In genomic region chrX:16671005-16671404, GRCh38 we compare ENCODE assay signal across 8 cellular contexts. TPM values are rescaled to one million over a fixed set of nuclear protein-coding genes. Genes with fewer than 3 reads are reported as not detected.
DNase-seq lines count a peak whose midpoint lies in the region; ATAC-seq, FAIRE-seq and TF ChIP-seq lines count a peak whose summit lies in the region.

No MANE protein-coding gene starts in this region.

- no peak overlapping the region for H2BK120ac ChIP-seq in trophoblast cell (ENCODE audit: insufficient read depth, low read length, poor library complexity)

- H2BK12ac ChIP-seq in trophoblast cell (ENCODE audit: low read length) = no peak overlapping the region

- H3K23ac ChIP-seq in trophoblast cell (ENCODE audit: low read length) = no peak overlapping the region

- no peak overlapping the region for H3K18ac ChIP-seq in trophoblast cell (ENCODE audit: low read length)

- ATAC-seq in HG02884 (IDR thresholded peaks at IDR 0.05; ENCODE audit: unreplicated experiment) = no peak

- no peak overlapping the region for H2AFZ ChIP-seq in trophoblast cell (ENCODE audit: insufficient read depth, low read length, poor library complexity)

- H3K27ac ChIP-seq in trophoblast cell (ENCODE audit: low read depth, low read length) = no peak overlapping the region

- H3K4ac ChIP-seq in trophoblast cell (ENCODE audit: low read depth, low read length) = no peak overlapping the region

- H3K9me3 ChIP-seq in trophoblast cell (ENCODE audit: insufficient read depth, low read depth, low read length) = no peaks in the 10 kb centered on the region

- H4K8ac ChIP-seq in trophoblast cell (ENCODE audit: low read depth, low read length) = no peak overlapping the region

- peak; percentile 32 for TF ChIP-seq CTCF in D721Med (IDR thresholded peaks at IDR 0.05; ENCODE audit: insufficient read depth, missing control alignments)

- no peaks in the 10 kb centered on the region for H3K79me2 ChIP-seq in trophoblast cell (ENCODE audit: control insufficient read depth, insufficient read depth, low read length, poor library complexity)

- H3K36me3 ChIP-seq in trophoblast cell (ENCODE audit: control insufficient read depth in 1 of 2, insufficient read depth in 2 of 2, low read length in 2 of 2) = peaks cover 12 to 13% of the 10 kb centered on the region in 2 experiments

- FAIRE-seq in D721Med (lab: Jason Lieb, UNC) = no peak

- H3K4me2 ChIP-seq in trophoblast cell (ENCODE audit: low read length) = no peak overlapping the region

- H3K4me1 ChIP-seq in trophoblast cell (ENCODE audit: control insufficient read depth in 1 of 2, insufficient read depth in 2 of 2, low read length in 2 of 2) = no peaks in the 10 kb centered on the region

- H3K9ac ChIP-seq in trophoblast cell (ENCODE audit: low read length) = no peak overlapping the region

- H3K27me3 ChIP-seq in trophoblast cell (ENCODE audit: insufficient read depth, low read length) = no peaks in the 10 kb centered on the region

- no peak overlapping the region for H3K14ac ChIP-seq in trophoblast cell (ENCODE audit: low read length)

- no peaks in the 10 kb centered on the region for H3K79me1 ChIP-seq in trophoblast cell (ENCODE audit: low read length)

- no peak overlapping the region for H4K91ac ChIP-seq in trophoblast cell (ENCODE audit: low read depth, low read length)

- H4K12ac ChIP-seq in trophoblast cell (ENCODE audit: low read depth, low read length) = no peak overlapping the region

- no peak overlapping the region for H2AK5ac ChIP-seq in trophoblast cell (ENCODE audit: low read length)

- no peak overlapping the region for H2BK5ac ChIP-seq in trophoblast cell (ENCODE audit: low read depth, low read length, poor library complexity)

- H3K4me3 ChIP-seq in trophoblast cell (ENCODE audit: low read depth, low read length) = no peak overlapping the region

- DNase-seq in D721Med (ENCODE audit: insufficient read length, low spot score) (peak; percentile 11), HCEC 1CT (peak; percentile 31), SK-N-DZ (ENCODE audit: low spot score) (peak; percentile 12), epidermal melanocyte (ENCODE audit: insufficient read length, low spot score) (peak; percentile 62), trophoblast cell (peak; percentile 7 to 48), NCI-H226 (no peak), GF-D8 (lab: John Stamatoyannopoulos, UW) (no peak)

RNA-seq across cellular contexts. Expression of gene S100G, which starts 21.0 kb away (rescaled TPM):
- polyA plus RNA-seq in SK-N-DZ (2014; cell fraction: cytosol; rRNA removed) = not detected in 2 replicates
- not detected in 2 replicates for polyA plus RNA-seq in SK-N-DZ (2014; cell fraction: nucleus; rRNA removed)
- not detected in 2 replicates for polyA plus RNA-seq in trophoblast cell (2013)

RNA-seq across cellular contexts. Expression of gene CTPS2, which starts 41.5 kb away (rescaled TPM):
- polyA plus RNA-seq in SK-N-DZ (2014; cell fraction: cytosol; rRNA removed) = 21.8 and 22.5 TPM in 2 replicates
- 33.0 and 35.7 TPM in 2 replicates for polyA plus RNA-seq in SK-N-DZ (2014; cell fraction: nucleus; rRNA removed)
- 10.8 and 11.9 TPM in 2 replicates for polyA plus RNA-seq in trophoblast cell (2013)

RNA-seq across cellular contexts. Expression of gene SYAP1, which starts 48.4 kb away (rescaled TPM):
- polyA plus RNA-seq in SK-N-DZ (2014; cell fraction: cytosol; rRNA removed) = 18.1 and 18.3 TPM in 2 replicates
- polyA plus RNA-seq in SK-N-DZ (2014; cell fraction: nucleus; rRNA removed) = 6.2 and 8.0 TPM in 2 replicates
- 19.0 and 19.3 TPM in 2 replicates for polyA plus RNA-seq in trophoblast cell (2013)

Comparison
In these comparisons a context has a peak if more than half of its experiments do, and no peak if none do; other contexts are left out.
1. DNase-seq: peak in D721Med (single experiment), HCEC 1CT (single experiment), SK-N-DZ (single experiment), epidermal melanocyte (single experiment) and trophoblast cell (2 of 2); none in NCI-H226 (single experiment) and GF-D8 (single experiment).